In genomic region chr11:31643831-31644230, GRCh38 we compare ENCODE assay signal across 1 cellular context.
TF ChIP-seq lines count a peak whose summit lies in the region.

No MANE protein-coding gene starts in this region.

TF ChIP-seq in GM23338, 12 proteins besides CTCF, POLR2A, EP300 and RAD21 (continued from another document):
- no peak for TF ChIP-seq REST (IDR thresholded peaks at IDR 0.05; ENCODE audit: unreplicated experiment)
